8 cellular contexts compared by ENCODE assay signal in genomic region chr17:20794532-20794931, GRCh38.
DNase-seq lines count a peak whose midpoint lies in the region; ATAC-seq, FAIRE-seq and TF ChIP-seq lines count a peak whose summit lies in the region.
"Not testable (repeated sequence)": the region's sequence is repeated elsewhere in the genome, so short reads cannot be mapped to it uniquely, and the experiment has no call there.

No MANE protein-coding gene starts in this region.

- not testable (repeated sequence) for H3K9ac ChIP-seq in GM12878 (ENCODE audit: control insufficient read depth, insufficient read depth, low read length); endodermal cell (ENCODE audit: extremely low read depth, low read length, poor library complexity, severe bottlenecking); neural progenitor cell

- intact Hi-C loops in A673 (cut with micrococcal nuclease; ENCODE audit: unreplicated experiment); OCI-LY7 (cut with micrococcal nuclease; ENCODE audit: unreplicated experiment); GM12878 (cut with micrococcal nuclease; ENCODE audit: unreplicated experiment): not testable (repeated sequence)

- not testable (repeated sequence) for H3K4me3 Mint-ChIP-seq in HFFc6; endodermal cell; glutamatergic neuron (ENCODE audit: unreplicated experiment); neural progenitor cell

- not testable (repeated sequence) for BruUV-seq in A673 (replicated peaks; lab: Mats Ljungman, UMichigan); OCI-LY7 (replicated peaks; lab: Mats Ljungman, UMichigan); GM12878 (replicated peaks; lab: Mats Ljungman, UMichigan)

- not testable (repeated sequence) for H3F3A ChIP-seq in neural progenitor cell (ENCODE audit: low read depth)

- not testable (repeated sequence) for H3K36me3 ChIP-seq in A673 (ENCODE audit: insufficient read depth, low read length, poor library complexity, severe bottlenecking); OCI-LY7 (ENCODE audit: insufficient read depth, low read length); GM12878 (ENCODE audit: control insufficient read depth in 2 of 2, insufficient read depth in 2 of 2, low read length in 1 of 2); endodermal cell (ENCODE audit: control insufficient read depth, insufficient read depth, low read length); neural progenitor cell

- SMC1A ChIA-PET in GM12878 (lab: Charles Lee; ENCODE audit: uncharacterized antibody, unreplicated experiment), result not testable (repeated sequence)

- H3K4me3 ChIP-seq in A673 (ENCODE audit: low read depth, low read length, poor library complexity, severe bottlenecking); OCI-LY7 (ENCODE audit: low read depth, low read length, poor library complexity, severe bottlenecking); GM12878; endodermal cell (ENCODE audit: low read length); neural progenitor cell: not testable (repeated sequence)

- POLR2A ChIA-PET in A673 (lab: Charles Lee; ENCODE audit: low non-redundant PET); OCI-LY7 (lab: Charles Lee); GM12878 (lab: Charles Lee): not testable (repeated sequence)

- H3K36me3 Mint-ChIP-seq in HFFc6 (ENCODE audit: low read depth); endodermal cell (ENCODE audit: low read depth); glutamatergic neuron (ENCODE audit: unreplicated experiment); neural progenitor cell: not testable (repeated sequence)

- not testable (repeated sequence) for H3K27me3 ChIP-seq in A673 (replicated peaks; ENCODE audit: insufficient read depth, low read depth, low read length, poor library complexity); GM12878 (replicated peaks in 1 of 2; ENCODE audit: control insufficient read depth in 2 of 2, insufficient read depth in 2 of 2, low read length in 1 of 2); endodermal cell (ENCODE audit: control insufficient read depth, insufficient read depth, low read length, poor library complexity, severe bottlenecking); neural progenitor cell

- CTCF ChIA-PET in A673 (lab: Charles Lee); OCI-LY7 (lab: Charles Lee; ENCODE audit: unreplicated experiment); GM12878 (lab: Yijun Ruan, JAX): not testable (repeated sequence)

- not testable (repeated sequence) for H3K4me2 ChIP-seq in OCI-LY7 (ENCODE audit: low read length); GM12878 (ENCODE audit: control insufficient read depth, insufficient read depth); neural progenitor cell

- RAD21 ChIA-PET in GM12878 (lab: Charles Lee; ENCODE audit: unreplicated experiment), result not testable (repeated sequence)

- H3K79me2 ChIP-seq in OCI-LY7 (ENCODE audit: insufficient read depth, low read depth, low read length); GM12878 (ENCODE audit: control insufficient read depth, insufficient read depth, low read length); neural progenitor cell (ENCODE audit: low read depth): not testable (repeated sequence)

- peak; percentile 10 for DNase-seq in A673 (ENCODE audit: low spot score)
- DNase-seq in HFFc6; GM12878 (ENCODE audit: low read depth, low spot score); glutamatergic neuron: not testable (repeated sequence)
- peak; percentile 9 for DNase-seq in OCI-LY7 (ENCODE audit: low spot score)
- peak; percentile 65 for DNase-seq in endodermal cell
- DNase-seq in neural progenitor cell (ENCODE audit: low spot score), result peak; percentile 9

- TF ChIP-seq EP300 in GM12878 (IDR thresholded peaks at IDR 0.05; ENCODE audit: borderline replicate concordance in 1 of 2, control insufficient read depth in 1 of 2, low read depth in 2 of 2, low read length in 2 of 2), result not testable (repeated sequence)

- H3K9me3 Mint-ChIP-seq in HFFc6; endodermal cell; glutamatergic neuron (ENCODE audit: unreplicated experiment); neural progenitor cell: not testable (repeated sequence)

- in situ Hi-C loops in GM12878 (cut with MboI), result not testable (repeated sequence)

- H3K4me1 Mint-ChIP-seq in HFFc6 (ENCODE audit: low read depth); endodermal cell; glutamatergic neuron (ENCODE audit: low read depth, unreplicated experiment); neural progenitor cell: not testable (repeated sequence)

- not testable (repeated sequence) for TF ChIP-seq POLR2A in GM12878 (IDR thresholded peaks at IDR 0.05; ENCODE audit: low read depth, low read length)

- H2AFZ ChIP-seq in OCI-LY7 (ENCODE audit: low read length); GM12878 (ENCODE audit: control insufficient read depth, low read depth, low read length); neural progenitor cell (replicated peaks): not testable (repeated sequence)

- TF ChIP-seq RAD21 in GM12878 (IDR thresholded peaks at IDR 0.05; ENCODE audit: insufficient read depth, low read depth, low read length), result not testable (repeated sequence)

- H3K4me1 ChIP-seq in A673 (ENCODE audit: insufficient read depth, low read length, poor library complexity, severe bottlenecking); OCI-LY7 (ENCODE audit: insufficient read depth, low read length, poor library complexity, severe bottlenecking); GM12878 (ENCODE audit: control insufficient read depth, insufficient read depth, low read length); endodermal cell (ENCODE audit: control insufficient read depth, insufficient read depth, low read length); neural progenitor cell: not testable (repeated sequence)

- H3K27ac Mint-ChIP-seq in HFFc6; endodermal cell; glutamatergic neuron (ENCODE audit: unreplicated experiment); neural progenitor cell: not testable (repeated sequence)

- H3K9me2 ChIP-seq in OCI-LY7 (ENCODE audit: insufficient read depth, low read length), result not testable (repeated sequence)

- not testable (repeated sequence) for FAIRE-seq in GM12878 (lab: Jason Lieb, UNC)

- not testable (repeated sequence) for ATAC-seq in GM12878

- H3K27ac ChIP-seq in A673 (ENCODE audit: low read depth, low read length, poor library complexity, severe bottlenecking); OCI-LY7 (ENCODE audit: low read depth, low read length, poor library complexity, severe bottlenecking); GM12878 (ENCODE audit: control insufficient read depth, insufficient read depth); endodermal cell (ENCODE audit: low read depth, low read length); neural progenitor cell: not testable (repeated sequence)

- not testable (repeated sequence) for H4K20me1 ChIP-seq in OCI-LY7 (ENCODE audit: insufficient read depth, low read length); GM12878 (ENCODE audit: control insufficient read depth, insufficient read depth); neural progenitor cell (ENCODE audit: low read depth)

- H3K9me3 ChIP-seq in A673 (ENCODE audit: low read depth, low read length, poor library complexity, severe bottlenecking); OCI-LY7 (ENCODE audit: low read length); GM12878 (replicated peaks; ENCODE audit: control insufficient read depth, insufficient read depth, low read length); endodermal cell (ENCODE audit: control insufficient read depth, low read length); neural progenitor cell (ENCODE audit: low read depth): not testable (repeated sequence)

- not testable (repeated sequence) for H3K27me3 Mint-ChIP-seq in HFFc6 (ENCODE audit: insufficient read depth); endodermal cell (ENCODE audit: insufficient read depth); glutamatergic neuron (ENCODE audit: unreplicated experiment); neural progenitor cell (ENCODE audit: insufficient read depth, low read depth)

- 40% methylated on average over 6 of the region's 6 CpGs for WGBS in GM12878 (ENCODE audit: insufficient coverage, insufficient replicate concordance, low lambda C conversion rate, missing lambda C conversion rate)
- WGBS in endodermal cell (ENCODE audit: insufficient coverage in 1 of 2, insufficient read length in 1 of 2), 2 experiments, result 61% methylated on average over 5 of the region's 6 CpGs; no CpG with 5 or more reads in 1 of the 2 experiments

- TF ChIP-seq CTCF in A673 (conservative IDR thresholded peaks at IDR 0.05; ENCODE audit: low read depth, low read length) (0 out of 2 replicates have a peak, but pooled peaks have one; percentile 11), GM12873 (IDR thresholded peaks at IDR 0.05; ENCODE audit: insufficient read depth, low read depth, low read length, missing control alignments) (peak; percentile 22), HFFc6 (IDR thresholded peaks at IDR 0.05) (peak; percentile 55), GM12878 (IDR thresholded peaks at IDR 0.05 in 2 of 3, conservative IDR thresholded peaks at IDR 0.05 in 1 of 3; ENCODE audit: control insufficient read depth in 2 of 3, extremely low read depth in 1 of 3, insufficient read depth in 1 of 3, low read depth in 3 of 3, low read length in 3 of 3) (peak in 2 of 3 experiments; percentile 13 to 19; a peak in 1 of 6 replicates), endodermal cell (conservative IDR thresholded peaks at IDR 0.05) (peak; percentile 73), glutamatergic neuron (IDR thresholded peaks at IDR 0.05; ENCODE audit: partially characterized antibody, unreplicated experiment) (peak; percentile 39), neural progenitor cell (IDR thresholded peaks at IDR 0.05) (peak; percentile 34)
- TF ChIP-seq CTCF in OCI-LY7 (conservative IDR thresholded peaks at IDR 0.05; ENCODE audit: low read length), result not testable (repeated sequence)
